15 cellular contexts compared by ENCODE assay signal in the genomic region with DNA sequence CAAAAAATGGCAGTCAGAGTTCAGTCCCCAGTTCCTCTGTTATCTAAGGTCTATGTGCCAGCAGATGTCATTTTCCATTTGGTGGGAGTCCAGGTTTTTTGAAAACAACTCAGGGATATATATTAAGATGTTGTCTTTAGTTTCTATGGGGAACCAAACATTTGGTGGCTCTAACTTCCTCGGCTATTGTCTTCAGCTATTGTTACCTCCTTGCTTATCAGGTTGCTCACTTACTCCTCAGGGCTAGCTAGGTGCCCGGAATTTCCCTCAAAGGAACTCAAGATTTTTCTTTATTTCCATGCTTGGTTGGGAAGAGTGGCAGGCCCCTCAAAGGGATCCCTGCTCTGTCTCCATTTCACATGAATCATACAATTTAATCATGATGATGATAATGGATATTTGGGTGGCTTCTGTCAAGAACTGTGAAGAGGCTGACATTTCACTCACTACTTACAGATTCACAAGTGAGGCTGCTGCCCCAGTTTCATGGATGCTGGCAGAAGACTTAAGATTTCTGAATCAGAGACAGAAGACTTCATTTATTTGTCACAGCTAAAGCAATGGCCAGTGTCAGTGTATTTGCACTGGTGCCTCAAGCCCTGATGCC.
"Had no signal": no experiment of that assay in that cellular context is flagged by ENCODE, and none has a peak within 500 bp of the region (broad histone marks: within the 10 kb centered on the region; RNA-seq: fewer than 3 reads in every experiment).

No MANE protein-coding gene starts in this region.

- H3K4me3 Mint-ChIP-seq: activated CD4-positive, alpha-beta memory T cell treated with anti-CD3 and anti-CD28 coated beads, Interleukin-2, amount 10 ng/mL, durations not matched to agents 7 days and 5 days; activated naive CD8-positive, alpha-beta T cell treated with anti-CD3 and anti-CD28 coated beads for 36 hours; activated T-cell treated with anti-CD3 and anti-CD28 coated beads, Interleukin-2, amount 50 U/mL, for 72 hours; stimulated activated memory B cell treated with anti-CD40 and anti-IgM and Interleukin-4, amounts not matched to agents 10 μg/mL and 1 μg/mL and 100 μg/mL, for 72 hours had no signal

- H3K9me3 Mint-ChIP-seq: stimulated activated memory B cell treated with anti-CD40 and anti-IgM and Interleukin-4, amounts not matched to agents 10 μg/mL and 1 μg/mL and 100 μg/mL, for 72 hours had no signal

- H3K27ac Mint-ChIP-seq: activated CD4-positive, alpha-beta memory T cell treated with anti-CD3 and anti-CD28 coated beads, Interleukin-2, amount 10 ng/mL, durations not matched to agents 7 days and 5 days; activated naive CD8-positive, alpha-beta T cell treated with anti-CD3 and anti-CD28 coated beads for 36 hours; activated T-cell treated with anti-CD3 and anti-CD28 coated beads, Interleukin-2, amount 50 U/mL, for 72 hours; stimulated activated memory B cell treated with anti-CD40 and anti-IgM and Interleukin-4, amounts not matched to agents 10 μg/mL and 1 μg/mL and 100 μg/mL, for 72 hours had no signal

- H3K27me3 Mint-ChIP-seq: activated CD4-positive, alpha-beta memory T cell treated with anti-CD3 and anti-CD28 coated beads, Interleukin-2, amount 10 ng/mL, durations not matched to agents 7 days and 5 days; stimulated activated memory B cell treated with anti-CD40 and anti-IgM and Interleukin-4, amounts not matched to agents 10 μg/mL and 1 μg/mL and 100 μg/mL, for 72 hours had no signal

- H3K27me3 ChIP-seq: heart right ventricle, left lung, neutrophil, tibial nerve had no signal

- H3K9me3 ChIP-seq: heart right ventricle, left lung, neutrophil, tibial nerve had no signal

- DNase-seq: activated CD4-positive, alpha-beta memory T cell treated with anti-CD3 and anti-CD28 coated beads, Interleukin-2, amount 10 ng/mL, durations not matched to agents 7 days and 5 days; activated gamma-delta T cell treated with Interleukin-2 at 50 U/mL for 16 hours; activated naive CD8-positive, alpha-beta T cell treated with anti-CD3 and anti-CD28 coated beads for 36 hours; activated T-cell treated with anti-CD3 and anti-CD28 coated beads, Interleukin-2, amount 50 U/mL, for 72 hours; foreskin melanocyte; heart right ventricle; left lung; posterior cingulate gyrus; right cardiac atrium; stimulated activated CD4-positive, alpha-beta T cell treated with anti-CD3 and anti-CD28 coated beads, Interleukin-1b, Interleukin-23, amount 100 ng/mL, for 48 hours; T-helper 1 cell had no signal

- H3K4me3 ChIP-seq: heart right ventricle, left lung, tibial nerve had no signal

- H3K4me1 ChIP-seq: left lung had no signal

- H3K36me3 ChIP-seq: heart right ventricle, left lung, neutrophil, tibial nerve had no signal

- H3K27ac ChIP-seq: heart right ventricle, left lung, neutrophil, tibial nerve, VCaP had no signal

- ATAC-seq: activated T-cell treated with anti-CD3 and anti-CD28 coated beads, Interleukin-2, amount 50 U/mL, for 72 hours; heart right ventricle; left lung; right cardiac atrium; stimulated activated memory B cell treated with anti-CD40 and anti-IgM and Interleukin-4, amounts not matched to agents 10 μg/mL and 1 μg/mL and 100 μg/mL, for 72 hours had no signal

- H3K4me1 Mint-ChIP-seq: activated CD4-positive, alpha-beta memory T cell treated with anti-CD3 and anti-CD28 coated beads, Interleukin-2, amount 10 ng/mL, durations not matched to agents 7 days and 5 days; activated naive CD8-positive, alpha-beta T cell treated with anti-CD3 and anti-CD28 coated beads for 36 hours had no signal
